ENCODE assay signal across 8 cellular contexts in the genomic region with DNA sequence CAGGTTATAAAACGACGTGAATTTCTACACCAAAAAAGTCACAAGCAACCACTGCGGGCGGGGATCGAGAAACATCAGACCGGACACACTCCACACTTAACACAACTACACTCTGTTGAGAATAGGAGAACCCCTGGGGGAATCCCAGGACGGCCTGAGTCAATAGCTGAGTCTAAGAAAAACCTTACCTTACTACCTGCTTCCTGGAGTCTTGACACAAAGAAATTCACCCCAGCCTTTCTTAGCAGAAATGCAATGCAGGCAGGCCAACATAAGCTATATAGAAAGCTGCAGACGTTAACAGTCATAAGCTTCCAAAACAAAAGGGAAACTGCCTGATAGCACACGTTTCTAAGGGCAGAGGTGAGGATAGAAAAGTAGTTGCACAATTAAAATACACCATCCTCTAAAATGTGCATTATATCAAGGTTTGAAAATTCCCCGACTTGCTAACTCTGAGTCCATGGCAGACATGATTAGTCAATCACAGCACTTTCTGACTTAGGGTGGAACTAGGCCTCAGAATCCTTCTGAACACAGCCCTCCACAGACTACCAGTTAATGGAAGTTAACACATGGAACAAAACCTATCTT.
A peak's percentile ranks its signal among the peaks of the same experiment; 100 is the strongest.
DNase-seq lines count a peak whose midpoint lies in the region; ATAC-seq, FAIRE-seq and TF ChIP-seq lines count a peak whose summit lies in the region.

No MANE protein-coding gene starts in this region.

- H3K9me3 ChIP-seq in H1 (ENCODE audit: insufficient read depth in 2 of 2, low read depth in 1 of 2, low read length in 1 of 2) (no peaks in the 10 kb centered on the region), stomach (no peaks in the 10 kb centered on the region)

- peak; percentile 92 for DNase-seq in GM12865 (ENCODE audit: low read depth)
- peak; percentile 54 for DNase-seq in T-helper 9 cell
- no peak for DNase-seq in H1 (ENCODE audit: low read depth in 1 of 2, low spot score in 2 of 2)
- DNase-seq in stomach = no peak
- no peak for DNase-seq in sciatic nerve (ENCODE audit: low spot score)
- DNase-seq in OCI-M2 (lab: John Stamatoyannopoulos, UW; ENCODE audit: unreplicated experiment) = no peak
- no peak for DNase-seq in pons (ENCODE audit: low spot score)

- TF ChIP-seq EP300 in H1 (IDR thresholded peaks at IDR 0.05; ENCODE audit: borderline replicate concordance in 1 of 2, low read depth in 2 of 2, low read length in 2 of 2) (no peak), stomach (IDR thresholded peaks at IDR 0.05) (no peak)

- no peak overlapping the region for H3K23ac ChIP-seq in H1 (ENCODE audit: insufficient read length)

- H2AFZ ChIP-seq in H1 (ENCODE audit: low read length) = no peak overlapping the region

- TF ChIP-seq POLR2A in H1 (IDR thresholded peaks at IDR 0.05; ENCODE audit: control extremely low read depth in 1 of 2, low read depth in 2 of 2, low read length in 2 of 2) = no peak
- TF ChIP-seq POLR2A in stomach (IDR thresholded peaks at IDR 0.05) = no peak

- no peak overlapping the region for H2BK15ac ChIP-seq in H1 (ENCODE audit: low read length)

- H3K79me2 ChIP-seq in H1 (ENCODE audit: control insufficient read depth in 1 of 2, insufficient read depth in 2 of 2, low read length in 2 of 2) = peaks cover 2 to 43% of the 10 kb centered on the region in 2 experiments; a peak in 1 of 4 replicates

- no peak for FAIRE-seq in H1 (lab: Jason Lieb, UNC)

- POLR2A ChIA-PET in H1 (lab: Charles Lee; ENCODE audit: partially characterized antibody) = interaction anchor here (0.5 kb wide), 1 partner anchor 100 kb away, joined by 4 read pairs; no protein-coding TSS in a partner anchor

- H4K5ac ChIP-seq in H1 (ENCODE audit: insufficient read length, low read depth, low read length) = no peak overlapping the region

- H3K14ac ChIP-seq in H1 (ENCODE audit: insufficient read length) = no peak overlapping the region

- no peak overlapping the region for H3K4ac ChIP-seq in H1 (replicated peaks; ENCODE audit: insufficient read length, low read depth, low read length)

- no peaks in the 10 kb centered on the region; the same call in 1 of the 2 replicates for H3K23me2 ChIP-seq in H1 (ENCODE audit: low read depth, low read length)

- H3K4me3 ChIP-seq in GM12865 (ENCODE audit: low read depth, low read length) (peak overlapping the region; percentile 62), H1 (ENCODE audit: extremely low read depth in 1 of 4, insufficient read depth in 2 of 4, low read depth in 3 of 4, low read length in 4 of 4) (no peak overlapping the region), stomach (no peak overlapping the region)

- H3K9ac ChIP-seq in H1 (replicated peaks in 1 of 4; ENCODE audit: extremely low read depth in 1 of 4, low read depth in 3 of 4, low read length in 3 of 4) = no peak overlapping the region; a peak in 1 of 7 replicates

- WGBS in H1 (ENCODE audit: extremely low coverage in 1 of 2, insufficient coverage in 1 of 2, insufficient read length in 1 of 2, insufficient replicate concordance in 2 of 2, low coverage in 1 of 2, low lambda C conversion rate in 2 of 2, missing lambda C conversion rate in 1 of 2), 2 experiments = 64% methylated on average over 10 of the region's 10 CpGs; no CpG with 5 or more reads in 1 of the 2 experiments
- 57 to 71% (median 69%) methylated on average over 10 of the region's 10 CpGs for WGBS in stomach, 5 donors

- H3K56ac ChIP-seq in H1 (replicated peaks; ENCODE audit: insufficient read length, low read depth, low read length) = no peak overlapping the region

- H3K79me1 ChIP-seq in H1 (ENCODE audit: low read depth, low read length) = peaks cover 15% of the 10 kb centered on the region

- TF ChIP-seq CTCF in GM12865 (IDR thresholded peaks at IDR 0.05; ENCODE audit: insufficient read depth, low read depth, low read length, missing control alignments) (no peak), H1 (IDR thresholded peaks at IDR 0.05; ENCODE audit: control extremely low read depth in 1 of 3, insufficient read depth in 1 of 3, low read depth in 1 of 3, low read length in 3 of 3) (no peak), stomach (IDR thresholded peaks at IDR 0.05) (no peak)

- no peak overlapping the region for H3K18ac ChIP-seq in H1 (ENCODE audit: extremely low read depth, low read length)

- TF ChIP-seq RAD21 in H1 (IDR thresholded peaks at IDR 0.05 in 1 of 2, conservative IDR thresholded peaks at IDR 0.05 in 1 of 2; ENCODE audit: low read depth in 2 of 2, low read length in 2 of 2) = no peak

- H4K8ac ChIP-seq in H1 (ENCODE audit: extremely low read depth, insufficient read depth, low read length) = no peak overlapping the region

- no peaks in the 10 kb centered on the region for H3K27me3 ChIP-seq in H1 (replicated peaks in 1 of 4; ENCODE audit: control insufficient read depth in 3 of 4, extremely low read depth in 1 of 4, insufficient read depth in 3 of 4, low read length in 3 of 4)
- H3K27me3 ChIP-seq in stomach = no peaks in the 10 kb centered on the region

- intact Hi-C loops in stomach (cut with DNase I; ENCODE audit: low total_unique reads) = loop anchor here (10.0 kb wide), 1 partner anchor 65 kb away; a partner anchor contains a TSS
- intact Hi-C loops in sciatic nerve (cut with DNase I) = no loop called here

- H2BK12ac ChIP-seq in H1 (ENCODE audit: low read depth, low read length) = 0 out of 2 replicates have a peak overlapping the region, but pooled peaks have one; percentile 2

- no peak overlapping the region for H2BK20ac ChIP-seq in H1 (ENCODE audit: low read length)

- no peak overlapping the region for H4K91ac ChIP-seq in H1 (replicated peaks; ENCODE audit: insufficient read length, low read length)

- CTCF ChIA-PET in H1 (lab: Charles Lee; ENCODE audit: partially characterized antibody) = interaction anchor here (0.6 to 5.5 kb wide), 7 partner anchors 11 to 78 kb away, joined by 4 to 40 read pairs (median 10); no protein-coding TSS in a partner anchor

- no peak overlapping the region for H2BK120ac ChIP-seq in H1 (replicated peaks; ENCODE audit: low read depth, low read length)

- ATAC-seq in HG02610 (IDR thresholded peaks at IDR 0.05; ENCODE audit: unreplicated experiment) = peak; percentile 71
- no peak for ATAC-seq in sciatic nerve

- peaks cover 6 to 26% (median 12%) of the 10 kb centered on the region in 4 experiments for H3K4me1 ChIP-seq in H1 (replicated peaks in 1 of 4; ENCODE audit: control insufficient read depth in 3 of 4, insufficient read depth in 4 of 4, low read length in 3 of 4)
- peaks cover 37 to 69% (median 55%) of the 10 kb centered on the region in 4 donors for H3K4me1 ChIP-seq in stomach

- H3K36me3 ChIP-seq in H1 (ENCODE audit: control insufficient read depth in 2 of 4, insufficient read depth in 4 of 4, low read length in 3 of 4) = no peaks in the 10 kb centered on the region
- H3K36me3 ChIP-seq in stomach = no peaks in the 10 kb centered on the region

- H3K27ac ChIP-seq in H1 (ENCODE audit: low read depth, low read length) (no peak overlapping the region), stomach (peak overlapping the region; percentile 28 to 86 (median 56))

- peak overlapping the region; percentile 10 to 60; a peak in 3 of 4 replicates for H3K4me2 ChIP-seq in H1 (ENCODE audit: insufficient read depth in 1 of 2, low read depth in 2 of 2, low read length in 2 of 2)

- H2BK5ac ChIP-seq in H1 (ENCODE audit: low read depth, low read length) = 0 out of 2 replicates have a peak overlapping the region, but pooled peaks have one; percentile 61

- H4K20me1 ChIP-seq in H1 (replicated peaks in 1 of 2; ENCODE audit: control insufficient read depth in 1 of 2, insufficient read depth in 2 of 2, low read length in 2 of 2) = peaks cover 2 to 6% of the 10 kb centered on the region in 2 experiments

- H2AK5ac ChIP-seq in H1 (ENCODE audit: low read depth, low read length) = no peak overlapping the region

TF ChIP-seq in H1, 55 proteins besides CTCF, POLR2A, EP300 and RAD21:
- TF ChIP-seq ASH2L (IDR thresholded peaks at IDR 0.05; ENCODE audit: low read length) = no peak
- TF ChIP-seq KDM1A (IDR thresholded peaks at IDR 0.05; ENCODE audit: borderline replicate concordance, low read length) = 0 out of 2 replicates have a peak, but pooled peaks have one; percentile 47
TF ChIP-seq in H1: peak in this region for 1.

Comparison
In these comparisons a context has a peak if more than half of its experiments do, and no peak if none do; other contexts are left out.
1. DNase-seq: peak in GM12865 (single experiment) and T-helper 9 cell (single experiment); none in H1 (0 of 2), stomach (single experiment), sciatic nerve (single experiment), OCI-M2 (single experiment) and pons (single experiment).